20 cellular contexts compared by ENCODE assay signal in the genomic region with DNA sequence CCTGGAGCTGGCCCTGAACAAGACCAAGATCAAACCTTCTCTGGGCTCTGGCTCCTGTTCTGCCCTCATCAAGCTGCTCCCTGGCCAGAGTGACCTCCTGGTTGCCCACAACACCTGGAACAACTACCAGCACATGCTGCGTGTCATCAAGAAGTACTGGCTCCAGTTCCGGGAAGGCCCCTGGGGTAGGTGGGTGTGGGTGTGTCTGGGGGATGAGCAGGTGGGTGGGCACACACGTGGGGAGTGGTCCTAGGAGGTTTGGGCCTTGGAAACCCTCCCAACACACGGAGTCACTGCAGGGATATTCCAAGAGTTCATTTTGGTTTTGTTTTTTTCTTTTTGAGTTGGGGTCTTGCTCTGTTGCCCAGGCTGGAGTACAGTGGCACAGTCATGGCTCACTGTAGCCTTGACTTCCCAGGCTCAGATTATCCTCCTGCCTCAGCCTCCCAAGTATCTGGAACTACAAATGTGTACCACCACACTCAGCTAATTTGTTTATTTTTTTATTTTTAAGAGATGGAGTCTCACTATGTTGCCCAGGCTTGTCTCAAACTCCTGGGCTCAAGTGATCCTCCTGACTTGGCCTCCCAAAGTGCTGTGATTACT. TPM values are rescaled to one million over a fixed set of nuclear protein-coding genes. Genes with fewer than 3 reads are reported as not detected.
DNase-seq lines count a peak whose midpoint lies in the region; ATAC-seq, FAIRE-seq and TF ChIP-seq lines count a peak whose summit lies in the region.
"Had no signal": no experiment of that assay in that cellular context is flagged by ENCODE, and none has a peak within 500 bp of the region (broad histone marks: within the 10 kb centered on the region; RNA-seq: fewer than 3 reads in every experiment).

No MANE protein-coding gene starts in this region.

- FAIRE-seq in HepG2 (lab: Jason Lieb, UNC) = no peak
- FAIRE-seq: A549, GM12878, GM19239, H1 had no signal

- no peak for DNase-seq in HepG2 (ENCODE audit: low spot score)
- DNase-seq in right lobe of liver = no peak
- no peak for DNase-seq in upper lobe of right lung
- no peak for DNase-seq in NCI-H82 treated with DMSO at 0.1 percent for 48 hours (lab: John Stamatoyannopoulos, UW; ENCODE audit: unreplicated experiment)
- DNase-seq: CD4-positive, CD25-positive, alpha-beta regulatory T cell; CD8-positive, alpha-beta memory T cell; COR-L47; DMS 273 treated with DMSO at 0.1 percent for 48 hours; DMS53; DND-41; EL; H9 had no signal

- TF ChIP-seq CTCF in HepG2 (CRISPR knock-in tag; IDR thresholded peaks at IDR 0.05) (no peak), right lobe of liver (IDR thresholded peaks at IDR 0.05) (no peak), upper lobe of right lung (IDR thresholded peaks at IDR 0.05) (no peak)

- H3K4me3 ChIP-seq in HepG2 (replicated peaks in 1 of 3; ENCODE audit: insufficient read depth in 1 of 3, low read depth in 2 of 3, low read length in 3 of 3) (no peak overlapping the region), right lobe of liver (no peak overlapping the region), upper lobe of right lung (no peak overlapping the region)
- H3K4me3 ChIP-seq: A549; BLaER1 treated with 17β-estradiol and CSF1 and Interleukin-3, amounts not matched to agents 10 nM and 100 nM; GM12878 had no signal

- H3K36me3 Mint-ChIP-seq in activated T-helper 17 cell treated with anti-CD3 and anti-CD28 coated beads, Interleukin-2, amount 50 U/mL, for 72 hours (ENCODE audit: low read depth) = peaks cover 29% of the 10 kb centered on the region

- TF ChIP-seq RAD21 in HepG2 (CRISPR knock-in tag; IDR thresholded peaks at IDR 0.05) = no peak

- no peak overlapping the region for H3K4me2 ChIP-seq in HepG2 (ENCODE audit: low read depth, low read length)
- H3K4me2 ChIP-seq: A549 had no signal

- H3K36me3 ChIP-seq in HepG2 (replicated peaks in 1 of 2; ENCODE audit: control insufficient read depth in 1 of 2, insufficient read depth in 2 of 2, low read length in 2 of 2) (peaks cover 6 to 32% of the 10 kb centered on the region in 2 experiments; a peak in 3 of 5 replicates), right lobe of liver (peaks cover 0 to 8% (median 2%) of the 10 kb centered on the region in 4 donors), upper lobe of right lung (peaks cover 47% of the 10 kb centered on the region)

- no peak for TF ChIP-seq POLR2A in HepG2 (IDR thresholded peaks at IDR 0.05; ENCODE audit: insufficient read depth in 1 of 2, low read depth in 2 of 2, low read length in 2 of 2)
- no peak for TF ChIP-seq POLR2A in right lobe of liver (IDR thresholded peaks at IDR 0.05)

- TF ChIP-seq EP300 in HepG2 (IDR thresholded peaks at IDR 0.05; ENCODE audit: low read depth in 2 of 2, low read length in 2 of 2) = no peak
- TF ChIP-seq EP300 in HepG2 (CRISPR knock-in tag; IDR thresholded peaks at IDR 0.05; ENCODE audit: borderline replicate concordance) = no peak

- H2AFZ ChIP-seq in HepG2 (ENCODE audit: low read length) = no peak overlapping the region

- no peaks in the 10 kb centered on the region for H3K27me3 Mint-ChIP-seq in activated T-helper 17 cell treated with anti-CD3 and anti-CD28 coated beads, Interleukin-2, amount 50 U/mL, for 72 hours
- H3K27me3 Mint-ChIP-seq: CD4-positive, CD25-positive, alpha-beta regulatory T cell had no signal

- no peak overlapping the region for H3K4me3 Mint-ChIP-seq in activated T-helper 17 cell treated with anti-CD3 and anti-CD28 coated beads, Interleukin-2, amount 50 U/mL, for 72 hours
- H3K4me3 Mint-ChIP-seq: CD4-positive, CD25-positive, alpha-beta regulatory T cell; CD8-positive, alpha-beta memory T cell; H9 had no signal

- no peaks in the 10 kb centered on the region for H4K20me1 ChIP-seq in HepG2 (ENCODE audit: insufficient read depth, low read length)

- H3K9me3 ChIP-seq in HepG2 (ENCODE audit: low read length) (no peaks in the 10 kb centered on the region), right lobe of liver (no peaks in the 10 kb centered on the region), upper lobe of right lung (no peaks in the 10 kb centered on the region)
- H3K9me3 ChIP-seq: A549 had no signal

- no TSS peak for BruUV-seq in HepG2 (replicated peaks; lab: Mats Ljungman, UMichigan)

- peak overlapping the region; percentile 52 for H3K27ac Mint-ChIP-seq in activated T-helper 17 cell treated with anti-CD3 and anti-CD28 coated beads, Interleukin-2, amount 50 U/mL, for 72 hours
- H3K27ac Mint-ChIP-seq: CD4-positive, CD25-positive, alpha-beta regulatory T cell; H9 had no signal

- H3K79me2 ChIP-seq in HepG2 (ENCODE audit: insufficient read depth, low read length) = no peaks in the 10 kb centered on the region

- POLR2A ChIA-PET in HepG2 (lab: Yijun Ruan, JAX) = no interaction called here

- no peaks in the 10 kb centered on the region for H3K4me1 ChIP-seq in HepG2 (ENCODE audit: insufficient read depth, low read length)
- no peaks in the 10 kb centered on the region for H3K4me1 ChIP-seq in right lobe of liver
- no peaks in the 10 kb centered on the region for H3K4me1 ChIP-seq in upper lobe of right lung
- H3K4me1 ChIP-seq: A549 had no signal

- H3K9ac ChIP-seq in HepG2 (ENCODE audit: insufficient read depth, low read depth, low read length) = no peak overlapping the region

- H3K4me1 Mint-ChIP-seq in activated T-helper 17 cell treated with anti-CD3 and anti-CD28 coated beads, Interleukin-2, amount 50 U/mL, for 72 hours = no peaks in the 10 kb centered on the region
- H3K4me1 Mint-ChIP-seq: CD8-positive, alpha-beta memory T cell; H9 had no signal

- no peaks in the 10 kb centered on the region for H3K9me3 Mint-ChIP-seq in activated T-helper 17 cell treated with anti-CD3 and anti-CD28 coated beads, Interleukin-2, amount 50 U/mL, for 72 hours
- H3K9me3 Mint-ChIP-seq: CD4-positive, CD25-positive, alpha-beta regulatory T cell; CD8-positive, alpha-beta memory T cell; H9 had no signal

- in situ Hi-C loops in HepG2 (cut with HindIII; ENCODE audit: extremely low pct_ligation_motif_present, low pct_unique_long_range_greater_than_20kb) = no loop called here

- H3K27ac ChIP-seq in HepG2 (ENCODE audit: extremely low read length, insufficient read depth, low read length) (no peak overlapping the region), right lobe of liver (no peak overlapping the region), upper lobe of right lung (no peak overlapping the region)
- H3K27ac ChIP-seq: 22Rv1; A549; BLaER1 treated with 17β-estradiol and CSF1 and Interleukin-3, amounts not matched to agents 10 nM and 100 nM had no signal

- CTCF ChIA-PET in HepG2 (lab: Yijun Ruan, JAX; ENCODE audit: low intra/inter-chr PET ratio, low total read pairs) = no interaction called here

- 87% methylated on average over 3 of the region's 4 CpGs for WGBS in HepG2 (ENCODE audit: low lambda C conversion rate)
- WGBS in right lobe of liver (ENCODE audit: insufficient coverage, low coverage, low lambda C conversion rate, missing lambda C conversion rate) = 80% methylated on average over 2 of the region's 4 CpGs

- ATAC-seq in HepG2 (no peak), right lobe of liver (no peak), upper lobe of right lung (no peak)
- no peak for ATAC-seq in activated T-helper 17 cell treated with anti-CD3 and anti-CD28 coated beads, Interleukin-2, amount 50 U/mL, for 72 hours (replicated peaks)
- ATAC-seq: A549, GM12878 had no signal

- H3K27me3 ChIP-seq in HepG2 (ENCODE audit: control insufficient read depth in 1 of 2, insufficient read depth in 2 of 2, low read length in 2 of 2) (no peaks in the 10 kb centered on the region), right lobe of liver (no peaks in the 10 kb centered on the region), upper lobe of right lung (no peaks in the 10 kb centered on the region)

- intact Hi-C loops in HepG2 (cut with micrococcal nuclease; ENCODE audit: unreplicated experiment) = no loop called here
- intact Hi-C loops in right lobe of liver (cut with DNase I) = no loop called here
- intact Hi-C loops in upper lobe of right lung (cut with DNase I) = no loop called here

RNA-seq across cellular contexts. Expression of a gene that starts 16.5 kb away (rescaled TPM):
- total RNA-seq in HepG2 (2016; rRNA removed; fragmentation: Illumina TruSeq; extraction: Trizol) = 5.5 and 8.5 TPM in 2 replicates
- 0.81 and 0.88 TPM in 2 replicates for total RNA-seq in HepG2 (2016; cell fraction: cytosol; rRNA removed; fragmentation: Illumina TruSeq; extraction: Trizol; ENCODE audit: low read depth)
- total RNA-seq in HepG2 (2016; cell fraction: insoluble cytoplasmic fraction; rRNA removed; fragmentation: Illumina TruSeq; extraction: Trizol) = 7.0 and 7.8 TPM in 2 replicates
- total RNA-seq in HepG2 (2016; cell fraction: membrane; rRNA removed; fragmentation: Illumina TruSeq; extraction: Trizol) = 2.5 and 3.2 TPM in 2 replicates
- total RNA-seq in HepG2 (2016; cell fraction: nucleus; rRNA removed; fragmentation: Illumina TruSeq; extraction: Trizol) = 15.0 and 17.9 TPM in 2 replicates
- 6.7 and 9.2 TPM in 2 replicates for polyA plus RNA-seq in HepG2 (2011; rRNA removed)
- polyA plus RNA-seq in HepG2 (2011; cell fraction: cytosol; rRNA removed) = 8.0 and 9.7 TPM in 2 replicates
- 11.1 and 13.1 TPM in 2 replicates for polyA plus RNA-seq in HepG2 (2011; cell fraction: nucleus; rRNA removed)
- 10.7 and 11.6 TPM in 2 replicates for polyA plus RNA-seq in HepG2 (2012)
- polyA plus RNA-seq in HepG2 (2016; cell fraction: cytosol; fragmentation: Illumina TruSeq; extraction: Trizol; ENCODE audit: low read depth) = 1.7 and 1.8 TPM in 2 replicates
- polyA plus RNA-seq in HepG2 (2016; cell fraction: insoluble cytoplasmic fraction; fragmentation: Illumina TruSeq; extraction: Trizol; ENCODE audit: low read depth) = 7.6 and 10.5 TPM in 2 replicates
- 2.6 and 3.9 TPM in 2 replicates for polyA plus RNA-seq in HepG2 (2016; cell fraction: membrane; fragmentation: Illumina TruSeq; extraction: Trizol; ENCODE audit: low read depth)
- 33.1 and 37.0 TPM in 2 replicates for polyA plus RNA-seq in HepG2 (2016; cell fraction: nucleus; fragmentation: Illumina TruSeq; extraction: Trizol; ENCODE audit: insufficient read depth, low read depth)
- polyA minus RNA-seq in HepG2 (2011; rRNA and poly(A)+ RNA removed; ENCODE audit: low replicate concordance) = 12.2 and 26.0 TPM in 2 replicates
- polyA minus RNA-seq in HepG2 (2011; cell fraction: cytosol; rRNA and poly(A)+ RNA removed) = 14.8 and 15.8 TPM in 2 replicates
- polyA minus RNA-seq in HepG2 (2011; cell fraction: nucleus; rRNA and poly(A)+ RNA removed) = 5.7 and 7.3 TPM in 2 replicates
- total RNA-seq in right lobe of liver = 10 to 100 TPM; 18.4 to 34.1 (median 28.8) TPM
- total RNA-seq in activated T-helper 17 cell treated with anti-CD3 and anti-CD28 coated beads, Interleukin-2, amount 50 U/mL, for 72 hours = 10 to 100 TPM; 18.5 to 21.5 TPM
- 41.0 TPM for total RNA-seq in upper lobe of right lung

RNA-seq across cellular contexts. Expression of a gene that starts 28.8 kb away (rescaled TPM):
- not detected in 2 replicates for total RNA-seq in HepG2 (2016; rRNA removed; fragmentation: Illumina TruSeq; extraction: Trizol)
- not detected in 2 replicates for total RNA-seq in HepG2 (2016; cell fraction: cytosol; rRNA removed; fragmentation: Illumina TruSeq; extraction: Trizol; ENCODE audit: low read depth)
- total RNA-seq in HepG2 (2016; cell fraction: insoluble cytoplasmic fraction; rRNA removed; fragmentation: Illumina TruSeq; extraction: Trizol) = not detected in 2 replicates
- total RNA-seq in HepG2 (2016; cell fraction: membrane; rRNA removed; fragmentation: Illumina TruSeq; extraction: Trizol) = not detected in 2 replicates
- not detected in 2 replicates for total RNA-seq in HepG2 (2016; cell fraction: nucleus; rRNA removed; fragmentation: Illumina TruSeq; extraction: Trizol)
- not detected in 2 replicates for polyA plus RNA-seq in HepG2 (2011; rRNA removed)
- not detected in 2 replicates for polyA plus RNA-seq in HepG2 (2011; cell fraction: cytosol; rRNA removed)
- not detected in 2 replicates for polyA plus RNA-seq in HepG2 (2011; cell fraction: nucleus; rRNA removed)
- not detected in 2 replicates for polyA plus RNA-seq in HepG2 (2012)
- not detected in 2 replicates for polyA plus RNA-seq in HepG2 (2016; cell fraction: cytosol; fragmentation: Illumina TruSeq; extraction: Trizol; ENCODE audit: low read depth)
- polyA plus RNA-seq in HepG2 (2016; cell fraction: insoluble cytoplasmic fraction; fragmentation: Illumina TruSeq; extraction: Trizol; ENCODE audit: low read depth) = not detected in 2 replicates
- polyA plus RNA-seq in HepG2 (2016; cell fraction: membrane; fragmentation: Illumina TruSeq; extraction: Trizol; ENCODE audit: low read depth) = not detected in 2 replicates
- not detected in 2 replicates for polyA plus RNA-seq in HepG2 (2016; cell fraction: nucleus; fragmentation: Illumina TruSeq; extraction: Trizol; ENCODE audit: insufficient read depth, low read depth)
- not detected in 2 replicates for polyA minus RNA-seq in HepG2 (2011; rRNA and poly(A)+ RNA removed; ENCODE audit: low replicate concordance)
- polyA minus RNA-seq in HepG2 (2011; cell fraction: cytosol; rRNA and poly(A)+ RNA removed) = not detected in 2 replicates
- not detected in 2 replicates for polyA minus RNA-seq in HepG2 (2011; cell fraction: nucleus; rRNA and poly(A)+ RNA removed)
- total RNA-seq in right lobe of liver = 100 to 1,000 TPM; 208 to 722 (median 309) TPM
- not detected for total RNA-seq in activated T-helper 17 cell treated with anti-CD3 and anti-CD28 coated beads, Interleukin-2, amount 50 U/mL, for 72 hours
- total RNA-seq in upper lobe of right lung = 2.4 TPM
- total RNA-seq: CD4-positive, CD25-positive, alpha-beta regulatory T cell; H1; H9; HT-29 had no signal
- polyA plus RNA-seq: CD4-positive, CD25-positive, alpha-beta regulatory T cell; CD8-positive, alpha-beta memory T cell; GM12878 had no signal

RNA-seq across cellular contexts. Expression of a gene that starts 40.0 kb away (rescaled TPM):
- total RNA-seq in HepG2 (2016; rRNA removed; fragmentation: Illumina TruSeq; extraction: Trizol) (3.3 and 6.8 TPM in 2 replicates), right lobe of liver (10 to 100 TPM; 12.6 to 32.7 (median 21.5) TPM), upper lobe of right lung (42.8 TPM)
- total RNA-seq in HepG2 (2016; cell fraction: cytosol; rRNA removed; fragmentation: Illumina TruSeq; extraction: Trizol; ENCODE audit: low read depth) = 1.4 and 1.8 TPM in 2 replicates
- 3.2 and 8.2 TPM in 2 replicates for total RNA-seq in HepG2 (2016; cell fraction: insoluble cytoplasmic fraction; rRNA removed; fragmentation: Illumina TruSeq; extraction: Trizol)
- total RNA-seq in HepG2 (2016; cell fraction: membrane; rRNA removed; fragmentation: Illumina TruSeq; extraction: Trizol) = 3.1 TPM in 2 replicates
- total RNA-seq in HepG2 (2016; cell fraction: nucleus; rRNA removed; fragmentation: Illumina TruSeq; extraction: Trizol) = 8.8 and 10.7 TPM in 2 replicates
- polyA plus RNA-seq in HepG2 (2011; rRNA removed) = 8.0 and 10.8 TPM in 2 replicates
- 6.6 and 7.8 TPM in 2 replicates for polyA plus RNA-seq in HepG2 (2011; cell fraction: cytosol; rRNA removed)
- 20.3 and 24.2 TPM in 2 replicates for polyA plus RNA-seq in HepG2 (2011; cell fraction: nucleus; rRNA removed)
- polyA plus RNA-seq in HepG2 (2012) = 3.0 and 3.5 TPM in 2 replicates
- 0.63 and 0.74 TPM in 2 replicates for polyA plus RNA-seq in HepG2 (2016; cell fraction: cytosol; fragmentation: Illumina TruSeq; extraction: Trizol; ENCODE audit: low read depth)
- 3.0 and 3.7 TPM in 2 replicates for polyA plus RNA-seq in HepG2 (2016; cell fraction: insoluble cytoplasmic fraction; fragmentation: Illumina TruSeq; extraction: Trizol; ENCODE audit: low read depth)
- 1.5 and 2.2 TPM in 2 replicates for polyA plus RNA-seq in HepG2 (2016; cell fraction: membrane; fragmentation: Illumina TruSeq; extraction: Trizol; ENCODE audit: low read depth)
- 19.5 and 22.7 TPM in 2 replicates for polyA plus RNA-seq in HepG2 (2016; cell fraction: nucleus; fragmentation: Illumina TruSeq; extraction: Trizol; ENCODE audit: insufficient read depth, low read depth)
- 25.8 and 85.0 TPM in 2 replicates for polyA minus RNA-seq in HepG2 (2011; rRNA and poly(A)+ RNA removed; ENCODE audit: low replicate concordance)
- 5.1 and 6.3 TPM in 2 replicates for polyA minus RNA-seq in HepG2 (2011; cell fraction: cytosol; rRNA and poly(A)+ RNA removed)
- polyA minus RNA-seq in HepG2 (2011; cell fraction: nucleus; rRNA and poly(A)+ RNA removed) = 6.6 and 7.5 TPM in 2 replicates
- total RNA-seq in activated T-helper 17 cell treated with anti-CD3 and anti-CD28 coated beads, Interleukin-2, amount 50 U/mL, for 72 hours = 10 to 100 TPM; 23.2 to 28.4 TPM

RNA-seq across cellular contexts. Expression of a gene that starts 47.3 kb away (rescaled TPM):
- 1.2 and 1.3 TPM in 2 replicates for total RNA-seq in HepG2 (2016; rRNA removed; fragmentation: Illumina TruSeq; extraction: Trizol)
- total RNA-seq in HepG2 (2016; cell fraction: cytosol; rRNA removed; fragmentation: Illumina TruSeq; extraction: Trizol; ENCODE audit: low read depth) = 0.79 and 1.7 TPM in 2 replicates
- total RNA-seq in HepG2 (2016; cell fraction: insoluble cytoplasmic fraction; rRNA removed; fragmentation: Illumina TruSeq; extraction: Trizol) = 1.2 and 1.7 TPM in 2 replicates
- 1.1 and 2.0 TPM in 2 replicates for total RNA-seq in HepG2 (2016; cell fraction: membrane; rRNA removed; fragmentation: Illumina TruSeq; extraction: Trizol)
- total RNA-seq in HepG2 (2016; cell fraction: nucleus; rRNA removed; fragmentation: Illumina TruSeq; extraction: Trizol) = 1.4 and 2.0 TPM in 2 replicates
- polyA plus RNA-seq in HepG2 (2011; rRNA removed) = 1.7 and 2.9 TPM in 2 replicates
- polyA plus RNA-seq in HepG2 (2011; cell fraction: cytosol; rRNA removed) = 1.9 and 3.2 TPM in 2 replicates
- polyA plus RNA-seq in HepG2 (2011; cell fraction: nucleus; rRNA removed) = 1.6 and 2.0 TPM in 2 replicates
- 0.92 and 1.3 TPM in 2 replicates for polyA plus RNA-seq in HepG2 (2012)
- polyA plus RNA-seq in HepG2 (2016; cell fraction: cytosol; fragmentation: Illumina TruSeq; extraction: Trizol; ENCODE audit: low read depth) = 1.1 and 1.5 TPM in 2 replicates
- 2.4 and 3.5 TPM in 2 replicates for polyA plus RNA-seq in HepG2 (2016; cell fraction: insoluble cytoplasmic fraction; fragmentation: Illumina TruSeq; extraction: Trizol; ENCODE audit: low read depth)
- polyA plus RNA-seq in HepG2 (2016; cell fraction: membrane; fragmentation: Illumina TruSeq; extraction: Trizol; ENCODE audit: low read depth) = 0.64 and 0.90 TPM in 2 replicates
- 1.9 and 2.9 TPM in 2 replicates for polyA plus RNA-seq in HepG2 (2016; cell fraction: nucleus; fragmentation: Illumina TruSeq; extraction: Trizol; ENCODE audit: insufficient read depth, low read depth)
- polyA minus RNA-seq in HepG2 (2011; rRNA and poly(A)+ RNA removed; ENCODE audit: low replicate concordance) = 1.1 and 6.5 TPM in 2 replicates
- polyA minus RNA-seq in HepG2 (2011; cell fraction: cytosol; rRNA and poly(A)+ RNA removed) = 0.99 and 1.4 TPM in 2 replicates
- polyA minus RNA-seq in HepG2 (2011; cell fraction: nucleus; rRNA and poly(A)+ RNA removed) = 1.5 TPM in 2 replicates
- 10 to 100 TPM; 25.5 to 85.7 (median 32.3) TPM for total RNA-seq in right lobe of liver
- under 1 TPM; 0.24 to 0.69 TPM for total RNA-seq in activated T-helper 17 cell treated with anti-CD3 and anti-CD28 coated beads, Interleukin-2, amount 50 U/mL, for 72 hours
- 10.7 TPM for total RNA-seq in upper lobe of right lung
- total RNA-seq: CD4-positive, CD25-positive, alpha-beta regulatory T cell had no signal
- polyA plus RNA-seq: CD8-positive, alpha-beta memory T cell had no signal

Comparison
In these comparisons a context has a peak if more than half of its experiments do, and no peak if none do; other contexts are left out.
1. RNA of a gene that starts 28.8 kb away (total RNA-seq): 208 to 722 TPM in right lobe of liver; 2.4 TPM in upper lobe of right lung (single experiment), not detected in HepG2 and not detected in activated T-helper 17 cell treated with anti-CD3 and anti-CD28 coated beads, Interleukin-2, amount 50 U/mL, for 72 hours; every median in the first group is over 10 times any median in the second.